ENCODE assay signal across 10 cellular contexts in the genomic region with DNA sequence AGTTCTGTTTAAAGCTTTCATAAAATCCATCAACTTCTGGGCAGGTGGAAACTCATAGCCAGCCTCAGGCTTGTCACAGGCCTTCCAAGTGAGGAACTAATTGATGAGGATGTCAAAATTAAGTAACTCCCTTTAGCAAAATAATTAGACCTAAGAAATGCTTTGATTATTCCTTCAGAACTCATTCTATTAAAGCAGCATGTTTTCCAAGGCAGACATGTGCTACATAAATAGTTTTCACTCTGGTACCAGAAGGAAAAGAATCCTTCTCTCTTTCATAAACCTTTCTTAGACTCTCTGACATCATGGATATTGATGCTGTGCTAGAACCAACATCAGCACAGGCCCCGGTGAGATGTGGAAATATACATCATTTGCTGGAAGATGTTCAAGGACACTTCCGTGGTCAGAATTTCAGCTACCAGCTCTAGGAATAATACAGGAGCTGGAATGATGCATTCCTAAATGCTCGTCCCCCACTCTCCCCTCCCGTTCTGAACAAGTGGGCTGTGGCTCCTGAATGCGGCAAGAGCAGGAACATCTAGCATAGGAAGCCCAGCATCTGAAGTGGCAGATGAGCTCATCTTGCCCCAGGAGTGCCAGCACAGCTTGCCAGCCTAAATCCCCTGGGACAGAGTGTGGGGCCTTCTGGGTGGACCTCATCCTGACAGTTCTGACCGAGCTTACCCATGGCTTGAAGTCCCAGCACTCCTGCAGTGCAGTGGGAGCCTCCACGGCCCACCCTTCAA.
A peak's percentile ranks its signal among the peaks of the same experiment; 100 is the strongest.
DNase-seq lines count a peak whose midpoint lies in the region; ATAC-seq and TF ChIP-seq lines count a peak whose summit lies in the region.
"Had no signal": no experiment of that assay in that cellular context is flagged by ENCODE, and none has a peak within 500 bp of the region (broad histone marks: within the 10 kb centered on the region; RNA-seq: fewer than 3 reads in every experiment).

No MANE protein-coding gene starts in this region.

- peak overlapping the region; percentile 11 for H3K27ac Mint-ChIP-seq in T-helper 1 cell treated with Interleukin-12 subunit alpha and Interleukin-12 subunit beta and Interleukin-4 antibody, amounts not matched to agents 30 μg/mL and 1 μg/mL, for 36 hours
- no peak overlapping the region for H3K27ac Mint-ChIP-seq in T-helper 2 cell treated with Interferon-gamma antibody and Interleukin-4, amounts not matched to agents 5 μg/mL and 100 μg/mL, for 36 hours
- H3K27ac Mint-ChIP-seq: stimulated activated effector memory CD8-positive, alpha-beta T cell treated with anti-CD3 and anti-CD28 coated beads, Interleukin-12 subunit alpha, Interleukin-12 subunit beta, amount 100 ng/mL, for 72 hours had no signal

- CTCF ChIA-PET in mammary epithelial cell (lab: Charles Lee; ENCODE audit: low non-redundant PET), result no interaction called here

- H3K36me3 Mint-ChIP-seq in T-helper 1 cell treated with Interleukin-12 subunit alpha and Interleukin-12 subunit beta and Interleukin-4 antibody, amounts not matched to agents 30 μg/mL and 1 μg/mL, for 36 hours (ENCODE audit: low read depth), result peaks cover 6% of the 10 kb centered on the region
- H3K36me3 Mint-ChIP-seq in T-helper 2 cell treated with Interferon-gamma antibody and Interleukin-4, amounts not matched to agents 5 μg/mL and 100 μg/mL, for 36 hours (ENCODE audit: low read depth), result peaks cover 5% of the 10 kb centered on the region
- H3K36me3 Mint-ChIP-seq: CD4-positive, CD25-positive, alpha-beta regulatory T cell; stimulated activated effector memory CD8-positive, alpha-beta T cell treated with anti-CD3 and anti-CD28 coated beads, Interleukin-12 subunit alpha, Interleukin-12 subunit beta, amount 100 ng/mL, for 72 hours had no signal

- intact Hi-C loops in mammary epithelial cell (cut with micrococcal nuclease), result loop anchor here (1.0 to 2.0 kb wide), 2 partner anchors 28 to 45 kb away; no protein-coding TSS in a partner anchor

- H3K27ac ChIP-seq in mammary epithelial cell (ENCODE audit: insufficient read depth, low read depth, low read length) (peak overlapping the region; percentile 97), lung (ENCODE audit: low read depth in 1 of 2, low read length in 1 of 2) (peak overlapping the region; percentile 86 to 91)

- H3K27me3 Mint-ChIP-seq in T-helper 1 cell treated with Interleukin-12 subunit alpha and Interleukin-12 subunit beta and Interleukin-4 antibody, amounts not matched to agents 30 μg/mL and 1 μg/mL, for 36 hours (ENCODE audit: low read depth), result no peaks in the 10 kb centered on the region
- no peaks in the 10 kb centered on the region for H3K27me3 Mint-ChIP-seq in T-helper 2 cell treated with Interferon-gamma antibody and Interleukin-4, amounts not matched to agents 5 μg/mL and 100 μg/mL, for 36 hours (ENCODE audit: low read depth)
- H3K27me3 Mint-ChIP-seq: CD4-positive, CD25-positive, alpha-beta regulatory T cell had no signal

- DNase-seq in T-helper 1 cell (no peak), mammary epithelial cell (peak; percentile 82), lung (ENCODE audit: low spot score) (no peak), SIG-M5 treated with dmso at 0.1 percent for 504 hours (lab: John Stamatoyannopoulos, UW; ENCODE audit: unreplicated experiment) (no peak)
- no peak for DNase-seq in activated CD8-positive, alpha-beta memory T cell treated with anti-CD3 and anti-CD28 coated beads, Interleukin-2, amount 50 U/mL, for 48 hours
- no peak for DNase-seq in T-helper 2 cell treated with Interferon-gamma antibody and Interleukin-4, amounts not matched to agents 5 μg/mL and 100 μg/mL, for 36 hours (ENCODE audit: low spot score)
- DNase-seq: CD4-positive, CD25-positive, alpha-beta regulatory T cell had no signal

- no peak overlapping the region for H3K4me3 Mint-ChIP-seq in T-helper 1 cell treated with Interleukin-12 subunit alpha and Interleukin-12 subunit beta and Interleukin-4 antibody, amounts not matched to agents 30 μg/mL and 1 μg/mL, for 36 hours
- no peak overlapping the region for H3K4me3 Mint-ChIP-seq in T-helper 2 cell treated with Interferon-gamma antibody and Interleukin-4, amounts not matched to agents 5 μg/mL and 100 μg/mL, for 36 hours
- H3K4me3 Mint-ChIP-seq: stimulated activated effector memory CD8-positive, alpha-beta T cell treated with anti-CD3 and anti-CD28 coated beads, Interleukin-12 subunit alpha, Interleukin-12 subunit beta, amount 100 ng/mL, for 72 hours had no signal

- H3K4me1 ChIP-seq in mammary epithelial cell (ENCODE audit: insufficient read depth, low read length) (peaks cover 82% of the 10 kb centered on the region), lung (ENCODE audit: control insufficient read depth in 2 of 2, insufficient read depth in 2 of 2, low read length in 2 of 2) (peaks cover 22 to 42% of the 10 kb centered on the region in 2 donors)

- H3K36me3 ChIP-seq in mammary epithelial cell (ENCODE audit: insufficient read depth, low read length), result peaks cover 14% of the 10 kb centered on the region
- H3K36me3 ChIP-seq in lung (ENCODE audit: control insufficient read depth in 2 of 2, insufficient read depth in 2 of 2, low read length in 2 of 2), result peaks cover 1 to 4% of the 10 kb centered on the region in 2 donors

- TF ChIP-seq CTCF in mammary epithelial cell (conservative IDR thresholded peaks at IDR 0.05 in 1 of 2, IDR thresholded peaks at IDR 0.05 in 1 of 2; ENCODE audit: extremely low read depth in 1 of 2, insufficient read depth in 1 of 2, low read depth in 1 of 2, low read length in 2 of 2), result no peak
- no peak for TF ChIP-seq CTCF in lung (IDR thresholded peaks at IDR 0.05; ENCODE audit: control extremely low read depth, extremely low read depth)

- no peak overlapping the region for H2AFZ ChIP-seq in mammary epithelial cell (ENCODE audit: low read depth, low read length)

- peak overlapping the region; percentile 71 for H3K4me2 ChIP-seq in mammary epithelial cell (ENCODE audit: insufficient read depth, low read depth, low read length)

- H4K20me1 ChIP-seq in mammary epithelial cell (ENCODE audit: insufficient read depth, low read length), result no peaks in the 10 kb centered on the region

- H3K79me2 ChIP-seq in mammary epithelial cell (ENCODE audit: insufficient read depth, low read length), result peaks cover 61% of the 10 kb centered on the region

- 0% methylated on average over 6 of the region's 7 CpGs for WGBS in mammary epithelial cell (ENCODE audit: low coverage, missing lambda C conversion rate)
- WGBS in lung, 2 donors, result 41 to 70% methylated on average over 7 of the region's 7 CpGs

- ATAC-seq in lung (ENCODE audit: insufficient read depth, low FRiP score) (peak; percentile 32), HG02981 (IDR thresholded peaks at IDR 0.05; ENCODE audit: unreplicated experiment) (no peak)

- in situ Hi-C loops in mammary epithelial cell (cut with MboI; ENCODE audit: low sequenced_read_pairs in 2 of 2), result no loop called here

- H3K9ac ChIP-seq in mammary epithelial cell (ENCODE audit: insufficient read depth, low read length), result peak overlapping the region; percentile 81

- H3K27me3 ChIP-seq in mammary epithelial cell (ENCODE audit: insufficient read depth, low read length) (no peaks in the 10 kb centered on the region), lung (ENCODE audit: control insufficient read depth, insufficient read depth) (no peaks in the 10 kb centered on the region)

- no peaks in the 10 kb centered on the region for H3K9me3 ChIP-seq in mammary epithelial cell (replicated peaks; ENCODE audit: insufficient read depth, low read length)
- no peaks in the 10 kb centered on the region for H3K9me3 ChIP-seq in lung (ENCODE audit: control insufficient read depth in 2 of 2, insufficient read depth in 1 of 2, low read length in 1 of 2)

- BruUV-seq in mammary epithelial cell (replicated peaks; lab: Mats Ljungman, UMichigan), result TSS peak; percentile 81

- peaks cover 32% of the 10 kb centered on the region for H3K4me1 Mint-ChIP-seq in T-helper 1 cell treated with Interleukin-12 subunit alpha and Interleukin-12 subunit beta and Interleukin-4 antibody, amounts not matched to agents 30 μg/mL and 1 μg/mL, for 36 hours (ENCODE audit: low read depth)
- peaks cover 52% of the 10 kb centered on the region for H3K4me1 Mint-ChIP-seq in T-helper 2 cell treated with Interferon-gamma antibody and Interleukin-4, amounts not matched to agents 5 μg/mL and 100 μg/mL, for 36 hours (ENCODE audit: low read depth)

- H3K4me3 ChIP-seq in mammary epithelial cell (replicated peaks in 1 of 3; ENCODE audit: insufficient read depth in 1 of 3, low read depth in 2 of 3, low read length in 3 of 3) (no peak overlapping the region), lung (no peak overlapping the region)

- dilution Hi-C loops in mammary epithelial cell (cut with HindIII; ENCODE audit: low sequenced_read_pairs), result loop anchor here (5.0 kb wide), 1 partner anchor 42 kb away; no protein-coding TSS in a partner anchor

- H3K9me3 Mint-ChIP-seq in T-helper 1 cell treated with Interleukin-12 subunit alpha and Interleukin-12 subunit beta and Interleukin-4 antibody, amounts not matched to agents 30 μg/mL and 1 μg/mL, for 36 hours, result peaks cover 5% of the 10 kb centered on the region
- peaks cover 8% of the 10 kb centered on the region for H3K9me3 Mint-ChIP-seq in T-helper 2 cell treated with Interferon-gamma antibody and Interleukin-4, amounts not matched to agents 5 μg/mL and 100 μg/mL, for 36 hours
- H3K9me3 Mint-ChIP-seq: stimulated activated effector memory CD8-positive, alpha-beta T cell treated with anti-CD3 and anti-CD28 coated beads, Interleukin-12 subunit alpha, Interleukin-12 subunit beta, amount 100 ng/mL, for 72 hours had no signal
